ENCODE assay signal across 25 cellular contexts in genomic region chr12:42486407-42486806, GRCh38.
"Had no signal": no experiment of that assay in that cellular context is flagged by ENCODE, and none has a peak within 500 bp of the region (broad histone marks: within the 10 kb centered on the region; RNA-seq: fewer than 3 reads in every experiment).

No MANE protein-coding gene starts in this region.

- H3K4me2 ChIP-seq: hepatocyte had no signal

- H3K27ac Mint-ChIP-seq: activated B cell treated with CpG ODN at 0.5 μM for 24 hours; activated CD4-positive, alpha-beta T cell treated with anti-CD3 and anti-CD28 coated beads for 36 hours; activated naive CD4-positive, alpha-beta T cell treated with anti-CD3 and anti-CD28 coated beads, Interleukin-2, amount 50 U/mL, for 72 hours; activated T-cell treated with anti-CD3 and anti-CD28 coated beads, Interleukin-2, amount 50 U/mL, for 24 hours; activated T-helper 17 cell treated with anti-CD3 and anti-CD28 coated beads, Interleukin-2, amount 50 U/mL, for 72 hours; type B pancreatic cell had no signal

- H3K4me3 ChIP-seq: hepatocyte, mucosa of descending colon, sigmoid colon, testis, vagina had no signal

- H3K9me3 ChIP-seq: mucosa of descending colon, sigmoid colon, testis, vagina had no signal

- H3K4me3 Mint-ChIP-seq: activated B cell treated with CpG ODN at 0.5 μM for 24 hours; activated CD4-positive, alpha-beta T cell treated with anti-CD3 and anti-CD28 coated beads for 36 hours; activated T-cell treated with anti-CD3 and anti-CD28 coated beads, Interleukin-2, amount 50 U/mL, for 24 hours; activated T-helper 17 cell treated with anti-CD3 and anti-CD28 coated beads, Interleukin-2, amount 50 U/mL, for 72 hours had no signal

- H3K9me3 Mint-ChIP-seq: activated B cell treated with CpG ODN at 0.5 μM for 24 hours; activated naive CD4-positive, alpha-beta T cell treated with anti-CD3 and anti-CD28 coated beads, Interleukin-2, amount 50 U/mL, for 72 hours; activated T-cell treated with anti-CD3 and anti-CD28 coated beads, Interleukin-2, amount 50 U/mL, for 24 hours; activated T-helper 17 cell treated with anti-CD3 and anti-CD28 coated beads, Interleukin-2, amount 50 U/mL, for 72 hours; naive B cell; type B pancreatic cell had no signal

- H3K36me3 ChIP-seq: sigmoid colon, vagina had no signal

- H3K27ac ChIP-seq: foreskin keratinocyte, hepatocyte, sigmoid colon, testis, vagina had no signal

- DNase-seq: activated B cell treated with CpG ODN at 0.5 μM for 24 hours; activated CD4-positive, alpha-beta T cell treated with anti-CD3 and anti-CD28 coated beads for 36 hours; activated CD4-positive, alpha-beta T cell treated with anti-CD3 and anti-CD28 coated beads, Interleukin-2, amount 50 U/mL, for 4 hours; activated CD8-positive, alpha-beta memory T cell treated with anti-CD3 and anti-CD28 coated beads for 24 hours; activated CD8-positive, alpha-beta memory T cell treated with anti-CD3 and anti-CD28 coated beads, Interleukin-2, amount 50 U/mL, for 4 hours; activated T-cell treated with anti-CD3 and anti-CD28 coated beads, Interleukin-2, amount 50 U/mL, for 24 hours; aorta; caudate nucleus; dermis blood vessel endothelial cell; effector CD8-positive, alpha-beta T cell; foreskin keratinocyte; mesenchymal stem cell; mucosa of descending colon; naive B cell; sigmoid colon; stimulated activated CD4-positive, alpha-beta T cell treated with anti-CD3 and anti-CD28 coated beads, Interleukin-4, amount 100 ng/mL, for 1 hour; stimulated activated naive CD4-positive, alpha-beta T cell; T-helper 2 cell; testis had no signal

- H3K27me3 Mint-ChIP-seq: activated B cell treated with CpG ODN at 0.5 μM for 24 hours, naive B cell had no signal

- H2AFZ ChIP-seq: hepatocyte had no signal

- H3K36me3 Mint-ChIP-seq: brain, naive B cell had no signal

- H3K27me3 ChIP-seq: foreskin keratinocyte, hepatocyte, sigmoid colon, testis, vagina had no signal
